Comparison of ENCODE assay signal across 13 cellular contexts in genomic region chr3:71132995-71133730, GRCh38.
A peak's percentile ranks its signal among the peaks of the same experiment; 100 is the strongest.
DNase-seq lines count a peak whose midpoint lies in the region; ATAC-seq, FAIRE-seq and TF ChIP-seq lines count a peak whose summit lies in the region.
"Had no signal": no experiment of that assay in that cellular context is flagged by ENCODE, and none has a peak within 500 bp of the region (broad histone marks: within the 10 kb centered on the region; RNA-seq: fewer than 3 reads in every experiment).

No MANE protein-coding gene starts in this region.

- ATAC-seq in stimulated activated naive CD8-positive, alpha-beta T cell treated with anti-CD3 and anti-CD28 coated beads, Interleukin-15, Interleukin-2, amounts not matched to agents 100 U/mL and 50 U/mL, for 24 hours: no peak
- ATAC-seq in left lobe of liver: peak; percentile 56
- no peak for ATAC-seq in sciatic nerve
- ATAC-seq: heart left ventricle had no signal

- H4K20me1 ChIP-seq in OCI-LY7 (ENCODE audit: insufficient read depth, low read length): no peaks in the 10 kb centered on the region

- no peaks in the 10 kb centered on the region for H3K9me3 ChIP-seq in OCI-LY7 (ENCODE audit: low read length)
- H3K9me3 ChIP-seq: heart left ventricle had no signal

- FAIRE-seq in RCC 7860 (lab: Jason Lieb, UNC): no peak
- FAIRE-seq: colon had no signal

- TF ChIP-seq CTCF in OCI-LY7 (conservative IDR thresholded peaks at IDR 0.05; ENCODE audit: low read length): no peak
- no peak for TF ChIP-seq CTCF in GM13976 (IDR thresholded peaks at IDR 0.05; ENCODE audit: borderline replicate concordance, control extremely low read depth, extremely low read depth, insufficient read depth, missing control alignments)

- POLR2A ChIA-PET in OCI-LY7 (lab: Charles Lee): interaction anchor here (0.6 to 2.6 kb wide), 7 partner anchors 15 to 947 kb away, joined by 3 to 12 read pairs (median 3); no protein-coding TSS in a partner anchor

- in situ Hi-C loops in GM13976 (cut with MboI; ENCODE audit: low sequenced_read_pairs, unreplicated experiment): no loop called here

- peaks cover 53% of the 10 kb centered on the region for H3K4me1 ChIP-seq in OCI-LY7 (ENCODE audit: insufficient read depth, low read length, poor library complexity, severe bottlenecking)

- no peaks in the 10 kb centered on the region for H3K9me3 Mint-ChIP-seq in stimulated activated naive CD8-positive, alpha-beta T cell treated with anti-CD3 and anti-CD28 coated beads, Interleukin-15, Interleukin-2, amounts not matched to agents 100 ng/mL and 50 ng/mL, for 24 hours

- peaks cover 34% of the 10 kb centered on the region for H3K79me2 ChIP-seq in OCI-LY7 (ENCODE audit: insufficient read depth, low read depth, low read length)

- H3K4me3 Mint-ChIP-seq in stimulated activated naive CD8-positive, alpha-beta T cell treated with anti-CD3 and anti-CD28 coated beads, Interleukin-15, Interleukin-2, amounts not matched to agents 100 ng/mL and 50 ng/mL, for 24 hours: no peak overlapping the region

- CTCF ChIA-PET in OCI-LY7 (lab: Charles Lee; ENCODE audit: unreplicated experiment): no interaction called here

- no peaks in the 10 kb centered on the region for H3K36me3 ChIP-seq in OCI-LY7 (ENCODE audit: insufficient read depth, low read length)
- H3K36me3 ChIP-seq: heart left ventricle had no signal

- peaks cover 30% of the 10 kb centered on the region for H3K36me3 Mint-ChIP-seq in stimulated activated naive CD8-positive, alpha-beta T cell treated with anti-CD3 and anti-CD28 coated beads, Interleukin-15, Interleukin-2, amounts not matched to agents 100 ng/mL and 50 ng/mL, for 24 hours (ENCODE audit: low read depth)

- H3K9me2 ChIP-seq in OCI-LY7 (ENCODE audit: insufficient read depth, low read length): no peaks in the 10 kb centered on the region

- peaks cover 84% of the 10 kb centered on the region for H3K4me1 Mint-ChIP-seq in stimulated activated naive CD8-positive, alpha-beta T cell treated with anti-CD3 and anti-CD28 coated beads, Interleukin-15, Interleukin-2, amounts not matched to agents 100 ng/mL and 50 ng/mL, for 24 hours (ENCODE audit: low read depth)

- DNase-seq in stimulated activated naive CD8-positive, alpha-beta T cell treated with anti-CD3 and anti-CD28 coated beads, Interleukin-15, Interleukin-2, amounts not matched to agents 100 U/mL and 50 U/mL, for 24 hours: no peak
- no peak for DNase-seq in OCI-LY7 (ENCODE audit: low spot score)
- peak; percentile 58 for DNase-seq in left lobe of liver (ENCODE audit: low spot score)
- no peak for DNase-seq in RCC 7860 (ENCODE audit: low spot score)
- no peak for DNase-seq in sciatic nerve (ENCODE audit: low spot score)
- no peak for DNase-seq in pons (ENCODE audit: low spot score)
- no peak for DNase-seq in GM13976 (ENCODE audit: low spot score)
- DNase-seq: activated CD8-positive, alpha-beta memory T cell treated with anti-CD3 and anti-CD28 coated beads, Interleukin-2, amount 50 U/mL, for 48 hours; GOT3; heart left ventricle; SW 1271 had no signal

- intact Hi-C loops in OCI-LY7 (cut with micrococcal nuclease; ENCODE audit: unreplicated experiment) (loop anchor here (5.0 kb wide), 3 partner anchors 126 to 379 kb away; no protein-coding TSS in a partner anchor), sciatic nerve (cut with DNase I) (no loop called here)

- BruUV-seq in OCI-LY7 (replicated peaks; lab: Mats Ljungman, UMichigan): no TSS peak

- peak overlapping the region; percentile 46 for H3K27ac ChIP-seq in OCI-LY7 (ENCODE audit: low read depth, low read length, poor library complexity, severe bottlenecking)

- H3K4me3 ChIP-seq in OCI-LY7 (ENCODE audit: low read depth, low read length, poor library complexity, severe bottlenecking): no peak overlapping the region
- H3K4me3 ChIP-seq: heart left ventricle had no signal

- H3K27ac Mint-ChIP-seq in stimulated activated naive CD8-positive, alpha-beta T cell treated with anti-CD3 and anti-CD28 coated beads, Interleukin-15, Interleukin-2, amounts not matched to agents 100 ng/mL and 50 ng/mL, for 24 hours: peak overlapping the region; percentile 72

- no peaks in the 10 kb centered on the region for H3K27me3 Mint-ChIP-seq in stimulated activated naive CD8-positive, alpha-beta T cell treated with anti-CD3 and anti-CD28 coated beads, Interleukin-15, Interleukin-2, amounts not matched to agents 100 ng/mL and 50 ng/mL, for 24 hours

- no peak overlapping the region for H2AFZ ChIP-seq in OCI-LY7 (ENCODE audit: low read length)

- peak overlapping the region; percentile 92 for H3K4me2 ChIP-seq in OCI-LY7 (ENCODE audit: low read length)
